1 cellular context compared by ENCODE assay signal in the genomic region with DNA sequence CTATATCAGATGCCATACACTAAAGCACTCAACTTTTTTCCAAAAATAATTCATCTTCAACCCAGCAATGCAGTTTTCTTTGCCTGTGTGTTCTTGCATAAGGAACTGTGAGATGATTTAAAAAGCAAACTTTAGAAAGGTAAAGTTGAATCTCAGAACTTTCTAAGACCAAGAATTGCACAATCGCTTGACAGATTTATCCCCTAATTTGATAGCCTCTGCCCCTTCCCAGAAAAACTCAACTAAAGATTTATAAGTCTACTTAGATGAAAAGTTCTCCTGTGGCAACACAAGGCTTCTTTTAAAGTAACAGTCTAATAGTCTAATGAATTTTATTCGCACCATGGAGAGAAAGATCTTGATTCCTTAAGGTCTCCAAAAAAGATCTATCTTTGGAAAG.
TF ChIP-seq lines count a peak whose summit lies in the region.

No MANE protein-coding gene starts in this region.

TF ChIP-seq in SK-N-SH treated with all-trans-retinoic acid at 6 μM for 48 hours, 23 proteins besides CTCF, POLR2A, EP300 and RAD21 (continued from another document):
- no peak for TF ChIP-seq POU6F1 (CRISPR knock-in tag; IDR thresholded peaks at IDR 0.05; ENCODE audit: borderline replicate concordance, low read depth)
